Comparison of ENCODE assay signal across 8 cellular contexts in the genomic region with DNA sequence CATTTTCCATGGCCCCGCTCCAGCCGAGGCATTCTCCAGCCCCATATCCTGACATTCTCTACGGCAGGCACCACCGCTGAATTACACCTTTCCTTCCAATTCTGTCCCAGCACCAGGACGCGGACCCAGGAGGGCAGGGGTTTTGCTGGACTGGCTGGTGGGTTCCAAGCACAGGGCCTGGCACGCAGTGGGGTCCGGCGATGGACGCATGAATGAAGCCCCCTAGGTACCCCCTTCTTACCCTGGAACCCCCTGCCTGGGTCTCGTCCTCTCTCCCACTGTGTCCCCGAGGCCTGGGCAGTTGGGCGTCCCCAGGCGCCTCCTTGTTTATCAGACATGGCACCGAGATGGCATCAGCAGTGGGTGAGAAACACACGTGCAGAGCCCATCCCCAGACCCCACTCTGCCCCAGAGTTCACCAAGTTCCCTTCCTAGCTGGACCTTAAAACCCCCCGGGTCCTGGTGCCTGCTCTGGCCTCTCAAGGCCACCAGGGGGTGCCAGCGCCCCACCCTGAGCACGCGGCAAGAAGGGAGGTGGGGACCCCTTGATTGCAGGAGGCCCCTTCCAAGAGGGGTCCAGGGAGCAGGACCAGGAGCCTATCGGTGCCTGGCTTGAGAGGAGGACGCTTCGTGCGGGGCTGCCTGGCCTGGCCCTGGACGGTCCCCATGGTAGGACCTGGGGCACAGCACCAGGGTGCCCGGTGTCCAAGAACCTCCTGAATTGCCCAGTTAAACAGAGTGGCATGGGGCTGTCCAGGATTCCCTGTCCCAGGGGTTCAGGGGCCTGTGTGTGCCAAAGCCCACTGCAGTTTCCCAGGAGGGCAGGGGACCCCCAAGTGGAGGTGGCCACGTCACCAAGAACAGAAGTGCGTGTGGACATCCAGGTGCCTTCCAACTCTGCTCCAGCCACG. TPM values are rescaled to one million over a fixed set of nuclear protein-coding genes. Genes with fewer than 3 reads are reported as not detected.
A peak's percentile ranks its signal among the peaks of the same experiment; 100 is the strongest.
DNase-seq lines count a peak whose midpoint lies in the region; ATAC-seq and TF ChIP-seq lines count a peak whose summit lies in the region.

No MANE protein-coding gene starts in this region.

- H3K27me3 ChIP-seq in psoas muscle (ENCODE audit: insufficient read depth in 3 of 3, low read length in 2 of 3) = peaks cover 0 to 5% (median 0%) of the 10 kb centered on the region in 3 donors

- H3K4me3 ChIP-seq in fibroblast of mammary gland (ENCODE audit: control insufficient read depth, low read depth, low read length) (no peak overlapping the region), psoas muscle (no peak overlapping the region)

- ATAC-seq in psoas muscle = peak; percentile 59 to 80 (median 65)

- H3K27ac ChIP-seq in psoas muscle = no peak overlapping the region

- DNase-seq in D341Med (ENCODE audit: low spot score) (peak; percentile 82), HT-29 (ENCODE audit: low spot score) (peak; percentile 49), fibroblast of mammary gland (ENCODE audit: low read depth) (peak; percentile 10), psoas muscle (no peak), DMS79 treated with DMSO at 0.1 percent for 48 hours (lab: John Stamatoyannopoulos, UW) (no peak), NCI-H446 treated with DMSO at 0.1 percent for 48 hours (lab: John Stamatoyannopoulos, UW) (no peak)
- DNase-seq in activated CD4-positive, alpha-beta T cell treated with anti-CD3 and anti-CD28 coated beads, Interleukin-2, amount 50 U/mL, for 4 hours = peak; percentile 7 to 20
- DNase-seq in NK-92 treated with Interleukin-12 subunit alpha and Interleukin-12 subunit beta, amount 100 ng/mL, for 24 hours (lab: John Stamatoyannopoulos, UW) = no peak

- peak; percentile 74 for TF ChIP-seq CTCF in fibroblast of mammary gland (conservative IDR thresholded peaks at IDR 0.05; ENCODE audit: control insufficient read depth, insufficient read depth, low read depth, low read length)
- TF ChIP-seq CTCF in psoas muscle (IDR thresholded peaks at IDR 0.05) = peak; percentile 86

- no peaks in the 10 kb centered on the region for H3K36me3 ChIP-seq in psoas muscle (ENCODE audit: insufficient read depth in 1 of 2, low read depth in 1 of 2)

- no peaks in the 10 kb centered on the region for H3K9me3 ChIP-seq in psoas muscle

- WGBS in psoas muscle, 3 donors = 63 to 66% (median 64%) methylated on average over 28 to 29 of the region's 29 CpGs

- no peaks in the 10 kb centered on the region for H3K4me1 ChIP-seq in psoas muscle

- intact Hi-C loops in psoas muscle (cut with DNase I) = loop anchor here (1.0 to 5.0 kb wide), 3 partner anchors 54 to 73 kb away; no protein-coding TSS in a partner anchor

RNA-seq across cellular contexts. Expression of a gene that starts 46.1 kb away (rescaled TPM):
- total RNA-seq in HT-29 (2014; rRNA removed; shearing (Covaris generic)) = 12.7 and 16.5 TPM in 2 replicates
- 1 to 10 TPM; 3.7 to 5.5 (median 4.5) TPM for total RNA-seq in psoas muscle
- polyA plus RNA-seq in psoas muscle = 1 to 10 TPM in 2 of 3 donors, under 1 TPM in 1; 0.67 to 2.4 (median 1.6) TPM

RNA-seq across cellular contexts. Expression of a gene that starts 59.6 kb away (rescaled TPM):
- total RNA-seq in HT-29 (2014; rRNA removed; shearing (Covaris generic)) = 43.1 and 44.4 TPM in 2 replicates
- 10 to 100 TPM; 37.9 to 49.2 (median 39.2) TPM for total RNA-seq in psoas muscle
- polyA plus RNA-seq in psoas muscle = 10 to 100 TPM; 33.9 to 66.4 (median 45.0) TPM

Comparison
In these comparisons a context has a peak if more than half of its experiments do, and no peak if none do; other contexts are left out.
1. DNase-seq: peak in D341Med (single experiment), HT-29 (single experiment), activated CD4-positive, alpha-beta T cell treated with anti-CD3 and anti-CD28 coated beads, Interleukin-2, amount 50 U/mL, for 4 hours (2 of 2) and fibroblast of mammary gland (single experiment); none in psoas muscle (0 of 2), DMS79 treated with DMSO at 0.1 percent for 48 hours (single experiment), NK-92 treated with Interleukin-12 subunit alpha and Interleukin-12 subunit beta, amount 100 ng/mL, for 24 hours (single experiment) and NCI-H446 treated with DMSO at 0.1 percent for 48 hours (single experiment).